In genomic region chr2:206084468-206084869, GRCh38 we compare ENCODE assay signal across 7 cellular contexts. TPM values are rescaled to one million over a fixed set of nuclear protein-coding genes. Genes with fewer than 3 reads are reported as not detected.
DNase-seq lines count a peak whose midpoint lies in the region; ATAC-seq, FAIRE-seq and TF ChIP-seq lines count a peak whose summit lies in the region.

No MANE protein-coding gene starts in this region.

- H3K27ac ChIP-seq in spleen: peak overlapping the region; percentile 95 to 99 (median 98)

- peak; percentile 73 for FAIRE-seq in G401.6 (lab: Jason Lieb, UNC)

- no peaks in the 10 kb centered on the region for H3K27me3 Mint-ChIP-seq in T-helper 2 cell treated with Interferon-gamma antibody and Interleukin-4, amounts not matched to agents 5 μg/mL and 100 μg/mL, for 36 hours (ENCODE audit: low read depth)
- H3K27me3 Mint-ChIP-seq in dendritic cell treated with granulocyte-macrophage colony-stimulating factor and Interleukin-4, amounts not matched to agents 40 ng/mL and 50 ng/mL, for 4 days: no peaks in the 10 kb centered on the region

- DNase-seq in M059J (ENCODE audit: low read depth) (peak; percentile 88), kidney tubule cell (ENCODE audit: low spot score) (peak; percentile 86), spleen (peak; percentile 78)
- DNase-seq in T-helper 2 cell treated with Interferon-gamma antibody and Interleukin-4, amounts not matched to agents 5 μg/mL and 100 μg/mL, for 36 hours (ENCODE audit: low spot score): peak; percentile 18

- no peak for ATAC-seq in HG02623 (IDR thresholded peaks at IDR 0.05; ENCODE audit: unreplicated experiment)

- H3K27ac Mint-ChIP-seq in T-helper 2 cell treated with Interferon-gamma antibody and Interleukin-4, amounts not matched to agents 5 μg/mL and 100 μg/mL, for 36 hours: peak overlapping the region; percentile 91
- peak overlapping the region; percentile 99 for H3K27ac Mint-ChIP-seq in dendritic cell treated with granulocyte-macrophage colony-stimulating factor and Interleukin-4, amounts not matched to agents 40 ng/mL and 50 ng/mL, for 4 days

- H3K4me1 ChIP-seq in spleen: peaks cover 13 to 84% (median 47%) of the 10 kb centered on the region in 6 donors

- intact Hi-C loops in dendritic cell treated with granulocyte-macrophage colony-stimulating factor and Interleukin-4, amounts not matched to agents 40 ng/mL and 50 ng/mL, for 4 days (cut with micrococcal nuclease): no loop called here
- intact Hi-C loops in spleen (cut with DNase I; ENCODE audit: low total_unique reads): loop anchor here (10.0 kb wide), 1 partner anchor 70 kb away; the partner anchor contains the start of genes EEF1B2 and NDUFS1

- H3K27me3 ChIP-seq in spleen (replicated peaks in 1 of 7): no peaks in the 10 kb centered on the region

- no peaks in the 10 kb centered on the region for H3K9me3 ChIP-seq in spleen

- peaks cover 24% of the 10 kb centered on the region for H3K4me1 Mint-ChIP-seq in T-helper 2 cell treated with Interferon-gamma antibody and Interleukin-4, amounts not matched to agents 5 μg/mL and 100 μg/mL, for 36 hours (ENCODE audit: low read depth)
- peaks cover 24% of the 10 kb centered on the region for H3K4me1 Mint-ChIP-seq in dendritic cell treated with granulocyte-macrophage colony-stimulating factor and Interleukin-4, amounts not matched to agents 40 ng/mL and 50 ng/mL, for 4 days (ENCODE audit: low read depth)

- peaks cover 0 to 1% (median 0%) of the 10 kb centered on the region in 6 donors for H3K36me3 ChIP-seq in spleen

- peak in 1 of 3 donors; percentile 58 for TF ChIP-seq POLR2A in spleen (IDR thresholded peaks at IDR 0.05)

- 0 to 2% (median 0%) methylated on average over 10 of the region's 10 CpGs for WGBS in spleen, 5 donors

- peaks cover 15% of the 10 kb centered on the region for H3K36me3 Mint-ChIP-seq in T-helper 2 cell treated with Interferon-gamma antibody and Interleukin-4, amounts not matched to agents 5 μg/mL and 100 μg/mL, for 36 hours (ENCODE audit: low read depth)
- peaks cover 16% of the 10 kb centered on the region for H3K36me3 Mint-ChIP-seq in dendritic cell treated with granulocyte-macrophage colony-stimulating factor and Interleukin-4, amounts not matched to agents 40 ng/mL and 50 ng/mL, for 4 days (ENCODE audit: low read depth)

- no peak for TF ChIP-seq CTCF in spleen (IDR thresholded peaks at IDR 0.05 in 8 of 11, conservative IDR thresholded peaks at IDR 0.05 in 3 of 11)

- peak overlapping the region; percentile 60 to 80 (median 64) for H3K4me3 ChIP-seq in spleen

- H3K9me3 Mint-ChIP-seq in T-helper 2 cell treated with Interferon-gamma antibody and Interleukin-4, amounts not matched to agents 5 μg/mL and 100 μg/mL, for 36 hours: no peaks in the 10 kb centered on the region
- H3K9me3 Mint-ChIP-seq in dendritic cell treated with granulocyte-macrophage colony-stimulating factor and Interleukin-4, amounts not matched to agents 40 ng/mL and 50 ng/mL, for 4 days: no peaks in the 10 kb centered on the region

- H3K4me3 Mint-ChIP-seq in T-helper 2 cell treated with Interferon-gamma antibody and Interleukin-4, amounts not matched to agents 5 μg/mL and 100 μg/mL, for 36 hours: peak overlapping the region; percentile 97
- H3K4me3 Mint-ChIP-seq in dendritic cell treated with granulocyte-macrophage colony-stimulating factor and Interleukin-4, amounts not matched to agents 40 ng/mL and 50 ng/mL, for 4 days: peak overlapping the region; percentile 99

RNA-seq across cellular contexts. Expression of gene INO80D, which starts 1.5 kb away (rescaled TPM):
- 2.6 and 5.2 TPM in 2 replicates for total RNA-seq in M059J (2014; rRNA removed; shearing (Covaris generic))
- total RNA-seq in spleen: 10 to 100 TPM; 23.9 to 39.8 (median 33.2) TPM
- polyA plus RNA-seq in spleen: 1 to 10 TPM; 1.6 to 2.7 (median 2.0) TPM

Comparison
In these comparisons a context has a peak if more than half of its experiments do, and no peak if none do; other contexts are left out.
1. DNase-seq: peak in every context shown above with its lines; median percentile 88 in M059J; 86 in kidney tubule cell; 78 in spleen; 18 in T-helper 2 cell treated with Interferon-gamma antibody and Interleukin-4, amounts not matched to agents 5 μg/mL and 100 μg/mL, for 36 hours.